Comparison of ENCODE assay signal across 9 cellular contexts in genomic region chr4:67871867-67872266, GRCh38. TPM values are rescaled to one million over a fixed set of nuclear protein-coding genes. Genes with fewer than 3 reads are reported as not detected.
DNase-seq lines count a peak whose midpoint lies in the region; ATAC-seq and TF ChIP-seq lines count a peak whose summit lies in the region.
"Had no signal": no experiment of that assay in that cellular context is flagged by ENCODE, and none has a peak within 500 bp of the region (broad histone marks: within the 10 kb centered on the region; RNA-seq: fewer than 3 reads in every experiment).

No MANE protein-coding gene starts in this region.

- H3K27me3 Mint-ChIP-seq in CD14-positive monocyte (ENCODE audit: low read depth in 3 of 3) = peaks cover 1 to 2% (median 1%) of the 10 kb centered on the region in 3 donors
- no peaks in the 10 kb centered on the region for H3K27me3 Mint-ChIP-seq in endothelial cell (ENCODE audit: unreplicated experiment)
- H3K27me3 Mint-ChIP-seq in T-cell = no peaks in the 10 kb centered on the region

- H3K9me3 Mint-ChIP-seq in CD14-positive monocyte (no peaks in the 10 kb centered on the region), endothelial cell (ENCODE audit: unreplicated experiment) (no peaks in the 10 kb centered on the region), T-cell (peaks cover 0 to 8% (median 4%) of the 10 kb centered on the region in 3 donors)

- CTCF ChIA-PET in T-cell (lab: Charles Lee) = interaction anchor here in 1 of 2 donors (0.6 kb wide), 1 partner anchor 31 kb away, joined by 5 read pairs; no protein-coding TSS in a partner anchor

- POLR2A ChIA-PET in T-cell (lab: Charles Lee) = no interaction called here

- H3K4me3 Mint-ChIP-seq in CD14-positive monocyte (no peak overlapping the region), endothelial cell (ENCODE audit: unreplicated experiment) (no peak overlapping the region), T-cell (no peak overlapping the region)
- H3K4me3 Mint-ChIP-seq: memory B cell had no signal

- no peaks in the 10 kb centered on the region for H3K27me3 ChIP-seq in effector memory CD4-positive, alpha-beta T cell (replicated peaks; ENCODE audit: control insufficient read depth, insufficient read depth, low read length, poor library complexity, severe bottlenecking)

- peak; percentile 77 for ATAC-seq in GM18873 (IDR thresholded peaks at IDR 0.05; ENCODE audit: low FRiP score, unreplicated experiment)
- peak; percentile 59 for ATAC-seq in HG03108 (IDR thresholded peaks at IDR 0.05; ENCODE audit: unreplicated experiment)
- ATAC-seq in T-cell (replicated peaks in 1 of 4) = no peak

- H3K4me1 Mint-ChIP-seq in CD14-positive monocyte (no peaks in the 10 kb centered on the region), endothelial cell (ENCODE audit: unreplicated experiment) (no peaks in the 10 kb centered on the region), T-cell (no peaks in the 10 kb centered on the region)
- H3K4me1 Mint-ChIP-seq: memory B cell had no signal

- intact Hi-C loops in CD14-positive monocyte (cut with micrococcal nuclease) = loop anchor here (5.0 to 10.0 kb wide), 4 partner anchors 35 to 305 kb away; no protein-coding TSS in a partner anchor

- H3K4me3 ChIP-seq in effector memory CD4-positive, alpha-beta T cell (ENCODE audit: insufficient read depth, low read depth, low read length, poor library complexity, severe bottlenecking) = no peak overlapping the region

- no peaks in the 10 kb centered on the region for H3K9me3 ChIP-seq in effector memory CD4-positive, alpha-beta T cell (ENCODE audit: control insufficient read depth, low read length)

- DNase-seq in CD14-positive monocyte (ENCODE audit: low spot score) = no peak
- peak; percentile 27 for DNase-seq in NCI-H748 (lab: John Stamatoyannopoulos, UW; ENCODE audit: unreplicated experiment)
- DNase-seq in endothelial cell (ENCODE audit: low spot score) = no peak
- DNase-seq in renal cortical epithelial cell (ENCODE audit: low read depth) = peak; percentile 69
- no peak for DNase-seq in T-cell
- no peak for DNase-seq in effector memory CD4-positive, alpha-beta T cell

- H3K36me3 Mint-ChIP-seq in CD14-positive monocyte = no peaks in the 10 kb centered on the region
- no peaks in the 10 kb centered on the region for H3K36me3 Mint-ChIP-seq in endothelial cell (ENCODE audit: low read depth, unreplicated experiment)
- H3K36me3 Mint-ChIP-seq in T-cell = no peaks in the 10 kb centered on the region
- H3K36me3 Mint-ChIP-seq: memory B cell had no signal

- no peaks in the 10 kb centered on the region for H3K4me1 ChIP-seq in effector memory CD4-positive, alpha-beta T cell (ENCODE audit: control insufficient read depth, insufficient read depth, low read length, poor library complexity, severe bottlenecking)

- no peak overlapping the region for H3K27ac Mint-ChIP-seq in CD14-positive monocyte
- no peak overlapping the region for H3K27ac Mint-ChIP-seq in endothelial cell (ENCODE audit: unreplicated experiment)
- no peak overlapping the region for H3K27ac Mint-ChIP-seq in T-cell
- H3K27ac Mint-ChIP-seq: memory B cell had no signal

- H3K36me3 ChIP-seq in effector memory CD4-positive, alpha-beta T cell (ENCODE audit: control insufficient read depth, insufficient read depth, low read length) = no peaks in the 10 kb centered on the region

- H3K27ac ChIP-seq in effector memory CD4-positive, alpha-beta T cell (ENCODE audit: insufficient read depth, low read length, poor library complexity, severe bottlenecking) = no peak overlapping the region

- peak; percentile 74 for TF ChIP-seq CTCF in CD14-positive monocyte (IDR thresholded peaks at IDR 0.05)
- peak; percentile 21 for TF ChIP-seq CTCF in endothelial cell (IDR thresholded peaks at IDR 0.05; ENCODE audit: unreplicated experiment)

RNA-seq across cellular contexts. Expression of gene TMPRSS11D, which starts 11.9 kb away (rescaled TPM):
- not detected for polyA plus RNA-seq in CD14-positive monocyte
- total RNA-seq in endothelial cell (ENCODE audit: unreplicated experiment) (not detected), renal cortical epithelial cell (not detected in 2 replicates), T-cell (not detected)

Comparison
In these comparisons a context has a peak if more than half of its experiments do, and no peak if none do; other contexts are left out.
1. DNase-seq: peak in NCI-H748 (single experiment) and renal cortical epithelial cell (single experiment); none in CD14-positive monocyte (single experiment), endothelial cell (single experiment), T-cell (0 of 34) and effector memory CD4-positive, alpha-beta T cell (0 of 3).
2. ATAC-seq: peak in GM18873 (single experiment) and HG03108 (single experiment); none in T-cell (0 of 4).